ENCODE assay signal across 1 cellular context in the genomic region with DNA sequence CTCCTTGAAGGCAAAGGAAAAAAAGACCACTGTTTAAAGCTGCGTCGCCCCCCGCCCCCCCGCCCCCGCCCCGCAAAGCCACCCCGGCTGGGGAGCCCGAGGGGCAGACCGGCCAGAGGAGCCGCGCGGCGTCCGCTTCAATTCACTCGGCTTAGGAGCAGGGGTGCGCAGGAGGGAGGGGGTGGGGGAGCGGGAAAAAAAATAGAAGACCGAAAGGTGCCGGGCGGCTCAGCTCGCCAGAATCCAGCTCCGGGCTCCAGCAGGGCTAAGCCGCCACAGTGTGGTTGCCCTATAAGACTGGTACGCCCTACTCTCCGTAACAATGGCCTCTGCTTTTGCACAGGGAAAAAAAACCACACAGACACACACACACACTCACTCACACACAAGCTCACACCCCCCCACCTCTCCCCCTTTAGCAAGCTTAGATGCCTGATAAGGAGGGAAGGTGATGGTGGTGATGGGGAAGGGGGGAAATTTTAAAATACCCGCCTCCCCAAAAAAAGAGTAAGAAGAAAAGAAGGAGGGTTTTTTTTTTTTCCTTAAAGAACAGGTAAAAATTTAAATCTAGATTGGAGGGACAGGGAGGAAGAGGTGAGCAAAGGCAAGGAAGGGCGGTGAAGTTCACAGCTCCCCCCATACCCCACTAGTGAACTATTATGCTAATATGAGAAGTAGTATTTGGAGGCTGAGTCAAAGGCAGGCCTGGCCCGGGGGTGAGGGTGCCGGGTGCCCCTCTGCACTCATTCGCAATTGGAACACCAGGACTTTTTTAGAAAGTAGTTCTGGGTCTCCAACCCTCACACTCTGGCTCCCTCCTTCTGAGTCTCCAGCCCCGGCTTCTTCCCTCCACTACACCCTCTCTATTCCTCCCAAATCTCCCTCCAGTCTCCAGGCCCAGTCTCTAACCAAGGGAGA.
TF ChIP-seq lines count a peak whose summit lies in the region.

No MANE protein-coding gene starts in this region.

TF ChIP-seq in K562, 482 proteins besides CTCF, POLR2A, EP300 and RAD21 (continues in another document):
- TF ChIP-seq SMC3 (conservative IDR thresholded peaks at IDR 0.05; ENCODE audit: insufficient read depth, low read depth, low read length) = no peak
- TF ChIP-seq THRA (IDR thresholded peaks at IDR 0.05) = no peak
- TF ChIP-seq OTX1 (CRISPR knock-in tag; IDR thresholded peaks at IDR 0.05) = peak; percentile 91
- TF ChIP-seq ZBTB26 (CRISPR knock-in tag; IDR thresholded peaks at IDR 0.05) = peak; percentile 65; the same call in 1 of the 2 replicates
- TF ChIP-seq, protein P1, sequence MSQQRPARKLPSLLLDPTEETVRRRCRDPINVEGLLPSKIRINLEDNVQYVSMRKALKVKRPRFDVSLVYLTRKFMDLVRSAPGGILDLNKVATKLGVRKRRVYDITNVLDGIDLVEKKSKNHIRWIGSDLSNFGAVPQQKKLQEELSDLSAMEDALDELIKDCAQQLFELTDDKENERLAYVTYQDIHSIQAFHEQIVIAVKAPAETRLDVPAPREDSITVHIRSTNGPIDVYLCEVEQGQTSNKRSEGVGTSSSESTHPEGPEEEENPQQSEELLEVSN (IDR thresholded peaks at IDR 0.05; ENCODE audit: borderline replicate concordance in 1 of 2, extremely low read depth in 1 of 2, insufficient read depth in 1 of 2, insufficient read length in 1 of 2, low read depth in 1 of 2, low read length in 1 of 2, poor library complexity in 1 of 2, severe bottlenecking in 1 of 2) = no peak
- TF ChIP-seq BRCA1 (IDR thresholded peaks at IDR 0.05) = no peak
- no peak for TF ChIP-seq BRCA1 (CRISPR knock-in tag; IDR thresholded peaks at IDR 0.05)
- no peak for TF ChIP-seq ZBTB43 (CRISPR knock-in tag; IDR thresholded peaks at IDR 0.05)
- TF ChIP-seq, protein P2, sequence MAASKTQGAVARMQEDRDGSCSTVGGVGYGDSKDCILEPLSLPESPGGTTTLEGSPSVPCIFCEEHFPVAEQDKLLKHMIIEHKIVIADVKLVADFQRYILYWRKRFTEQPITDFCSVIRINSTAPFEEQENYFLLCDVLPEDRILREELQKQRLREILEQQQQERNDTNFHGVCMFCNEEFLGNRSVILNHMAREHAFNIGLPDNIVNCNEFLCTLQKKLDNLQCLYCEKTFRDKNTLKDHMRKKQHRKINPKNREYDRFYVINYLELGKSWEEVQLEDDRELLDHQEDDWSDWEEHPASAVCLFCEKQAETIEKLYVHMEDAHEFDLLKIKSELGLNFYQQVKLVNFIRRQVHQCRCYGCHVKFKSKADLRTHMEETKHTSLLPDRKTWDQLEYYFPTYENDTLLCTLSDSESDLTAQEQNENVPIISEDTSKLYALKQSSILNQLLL (CRISPR knock-in tag; IDR thresholded peaks at IDR 0.05; ENCODE audit: borderline replicate concordance) = no peak
- TF ChIP-seq, protein P3, sequence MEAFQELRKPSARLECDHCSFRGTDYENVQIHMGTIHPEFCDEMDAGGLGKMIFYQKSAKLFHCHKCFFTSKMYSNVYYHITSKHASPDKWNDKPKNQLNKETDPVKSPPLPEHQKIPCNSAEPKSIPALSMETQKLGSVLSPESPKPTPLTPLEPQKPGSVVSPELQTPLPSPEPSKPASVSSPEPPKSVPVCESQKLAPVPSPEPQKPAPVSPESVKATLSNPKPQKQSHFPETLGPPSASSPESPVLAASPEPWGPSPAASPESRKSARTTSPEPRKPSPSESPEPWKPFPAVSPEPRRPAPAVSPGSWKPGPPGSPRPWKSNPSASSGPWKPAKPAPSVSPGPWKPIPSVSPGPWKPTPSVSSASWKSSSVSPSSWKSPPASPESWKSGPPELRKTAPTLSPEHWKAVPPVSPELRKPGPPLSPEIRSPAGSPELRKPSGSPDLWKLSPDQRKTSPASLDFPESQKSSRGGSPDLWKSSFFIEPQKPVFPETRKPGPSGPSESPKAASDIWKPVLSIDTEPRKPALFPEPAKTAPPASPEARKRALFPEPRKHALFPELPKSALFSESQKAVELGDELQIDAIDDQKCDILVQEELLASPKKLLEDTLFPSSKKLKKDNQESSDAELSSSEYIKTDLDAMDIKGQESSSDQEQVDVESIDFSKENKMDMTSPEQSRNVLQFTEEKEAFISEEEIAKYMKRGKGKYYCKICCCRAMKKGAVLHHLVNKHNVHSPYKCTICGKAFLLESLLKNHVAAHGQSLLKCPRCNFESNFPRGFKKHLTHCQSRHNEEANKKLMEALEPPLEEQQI (IDR thresholded peaks at IDR 0.05) = no peak
- TF ChIP-seq ZNF76 (CRISPR knock-in tag; IDR thresholded peaks at IDR 0.05; ENCODE audit: borderline replicate concordance) = no peak
- TF ChIP-seq MTA2 (IDR thresholded peaks at IDR 0.05; ENCODE audit: low read depth) = no peak
- TF ChIP-seq ZBED1 (IDR thresholded peaks at IDR 0.05) = no peak
- TF ChIP-seq TFAM (CRISPR knock-in tag; conservative IDR thresholded peaks at IDR 0.05) = no peak
- no peak for TF ChIP-seq ZNF655 (CRISPR knock-in tag; IDR thresholded peaks at IDR 0.05)
- TF ChIP-seq, protein P4, sequence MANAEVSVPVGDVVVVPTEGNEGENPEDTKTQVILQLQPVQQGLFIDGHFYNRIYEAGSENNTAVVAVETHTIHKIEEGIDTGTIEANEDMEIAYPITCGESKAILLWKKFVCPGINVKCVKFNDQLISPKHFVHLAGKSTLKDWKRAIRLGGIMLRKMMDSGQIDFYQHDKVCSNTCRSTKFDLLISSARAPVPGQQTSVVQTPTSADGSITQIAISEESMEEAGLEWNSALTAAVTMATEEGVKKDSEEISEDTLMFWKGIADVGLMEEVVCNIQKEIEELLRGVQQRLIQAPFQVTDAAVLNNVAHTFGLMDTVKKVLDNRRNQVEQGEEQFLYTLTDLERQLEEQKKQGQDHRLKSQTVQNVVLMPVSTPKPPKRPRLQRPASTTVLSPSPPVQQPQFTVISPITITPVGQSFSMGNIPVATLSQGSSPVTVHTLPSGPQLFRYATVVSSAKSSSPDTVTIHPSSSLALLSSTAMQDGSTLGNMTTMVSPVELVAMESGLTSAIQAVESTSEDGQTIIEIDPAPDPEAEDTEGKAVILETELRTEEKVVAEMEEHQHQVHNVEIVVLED (CRISPR knock-in tag; IDR thresholded peaks at IDR 0.05) = no peak
- no peak for TF ChIP-seq FOXK1 (CRISPR knock-in tag; IDR thresholded peaks at IDR 0.05; ENCODE audit: borderline replicate concordance)
- TF ChIP-seq PRDM10 (IDR thresholded peaks at IDR 0.05; ENCODE audit: partially characterized antibody) = peak; percentile 97
- TF ChIP-seq ETV1 (tag; conservative IDR thresholded peaks at IDR 0.05; ENCODE audit: low read depth) = no peak
- TF ChIP-seq FOXK2 (conservative IDR thresholded peaks at IDR 0.05 in 1 of 2, IDR thresholded peaks at IDR 0.05 in 1 of 2; ENCODE audit: low read depth in 2 of 2) = peak in 1 of 2 experiments; percentile 73; a peak in 2 of 4 replicates
- TF ChIP-seq HNRNPLL (IDR thresholded peaks at IDR 0.05; ENCODE audit: low read depth, low read length, poor library complexity, severe bottlenecking) = no peak
- TF ChIP-seq, protein P5, sequence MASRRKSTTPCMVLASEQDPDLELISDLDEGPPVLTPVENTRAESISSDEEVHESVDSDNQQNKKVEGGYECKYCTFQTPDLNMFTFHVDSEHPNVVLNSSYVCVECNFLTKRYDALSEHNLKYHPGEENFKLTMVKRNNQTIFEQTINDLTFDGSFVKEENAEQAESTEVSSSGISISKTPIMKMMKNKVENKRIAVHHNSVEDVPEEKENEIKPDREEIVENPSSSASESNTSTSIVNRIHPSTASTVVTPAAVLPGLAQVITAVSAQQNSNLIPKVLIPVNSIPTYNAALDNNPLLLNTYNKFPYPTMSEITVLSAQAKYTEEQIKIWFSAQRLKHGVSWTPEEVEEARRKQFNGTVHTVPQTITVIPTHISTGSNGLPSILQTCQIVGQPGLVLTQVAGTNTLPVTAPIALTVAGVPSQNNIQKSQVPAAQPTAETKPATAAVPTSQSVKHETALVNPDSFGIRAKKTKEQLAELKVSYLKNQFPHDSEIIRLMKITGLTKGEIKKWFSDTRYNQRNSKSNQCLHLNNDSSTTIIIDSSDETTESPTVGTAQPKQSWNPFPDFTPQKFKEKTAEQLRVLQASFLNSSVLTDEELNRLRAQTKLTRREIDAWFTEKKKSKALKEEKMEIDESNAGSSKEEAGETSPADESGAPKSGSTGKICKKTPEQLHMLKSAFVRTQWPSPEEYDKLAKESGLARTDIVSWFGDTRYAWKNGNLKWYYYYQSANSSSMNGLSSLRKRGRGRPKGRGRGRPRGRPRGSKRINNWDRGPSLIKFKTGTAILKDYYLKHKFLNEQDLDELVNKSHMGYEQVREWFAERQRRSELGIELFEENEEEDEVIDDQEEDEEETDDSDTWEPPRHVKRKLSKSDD (conservative IDR thresholded peaks at IDR 0.05; ENCODE audit: low read length) = no peak
- no peak for TF ChIP-seq BRF1 (IDR thresholded peaks at IDR 0.05; ENCODE audit: borderline replicate concordance, extremely low read depth, insufficient read length)
- no peak for TF ChIP-seq TFAP4 (CRISPR knock-in tag; IDR thresholded peaks at IDR 0.05; ENCODE audit: borderline replicate concordance)
- TF ChIP-seq RBM25 (IDR thresholded peaks at IDR 0.05; ENCODE audit: low read depth, low read length, severe bottlenecking) = no peak
- TF ChIP-seq TRIM28 (IDR thresholded peaks at IDR 0.05) = no peak
- TF ChIP-seq TCFL5 (CRISPR knock-in tag; conservative IDR thresholded peaks at IDR 0.05) = no peak
- no peak for TF ChIP-seq TGIF2 (CRISPR knock-in tag; IDR thresholded peaks at IDR 0.05)
- no peak for TF ChIP-seq TAF7 (tag; IDR thresholded peaks at IDR 0.05)
- no peak for TF ChIP-seq ZNF224 (CRISPR knock-in tag; IDR thresholded peaks at IDR 0.05)
- no peak for TF ChIP-seq SREBF1 (IDR thresholded peaks at IDR 0.05; ENCODE audit: borderline replicate concordance, low read depth, low read length)
- TF ChIP-seq NELFE (IDR thresholded peaks at IDR 0.05; ENCODE audit: insufficient read depth, insufficient read length) = no peak
- no peak for TF ChIP-seq KLF6 (CRISPR knock-in tag; IDR thresholded peaks at IDR 0.05; ENCODE audit: borderline replicate concordance)
- TF ChIP-seq PHB2 (IDR thresholded peaks at IDR 0.05; ENCODE audit: low read depth) = no peak
- TF ChIP-seq HDAC2 (IDR thresholded peaks at IDR 0.05) = no peak
